ENCODE assay signal across 28 cellular contexts in the genomic region with DNA sequence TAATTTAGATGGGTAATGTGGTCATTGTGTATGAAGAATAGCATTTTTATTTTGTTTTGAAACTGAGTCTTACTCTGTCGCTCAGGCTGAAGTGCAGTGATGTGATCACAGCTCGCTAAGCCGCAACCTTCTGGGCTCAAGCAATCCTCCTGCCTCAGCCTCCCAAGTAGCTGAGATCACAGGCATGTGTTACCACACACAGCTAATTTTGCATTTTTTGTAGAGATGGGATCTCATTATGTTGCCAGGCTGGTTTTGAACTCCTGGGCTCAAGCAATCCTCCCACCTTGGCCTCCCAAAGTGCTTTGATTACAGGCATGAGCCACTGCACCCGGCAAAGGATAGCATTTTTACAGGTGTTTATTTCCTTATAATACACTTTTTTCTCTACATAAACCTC. TPM values are rescaled to one million over a fixed set of nuclear protein-coding genes. Genes with fewer than 3 reads are reported as not detected.
DNase-seq lines count a peak whose midpoint lies in the region; ATAC-seq, FAIRE-seq and TF ChIP-seq lines count a peak whose summit lies in the region.
"Had no signal": no experiment of that assay in that cellular context is flagged by ENCODE, and none has a peak within 500 bp of the region (broad histone marks: within the 10 kb centered on the region; RNA-seq: fewer than 3 reads in every experiment).

No MANE protein-coding gene starts in this region.

- DNase-seq in A673 (ENCODE audit: low spot score) (no peak), astrocyte (ENCODE audit: low read depth) (no peak), nephron progenitor cell (no peak), NCI-H1930 (lab: John Stamatoyannopoulos, UW) (no peak), natural killer cell (no peak)
- no peak for DNase-seq in activated CD4-positive, alpha-beta T cell treated with anti-CD3 and anti-CD28 coated beads, Interleukin-2, amount 50 U/mL, for 4 hours
- DNase-seq: ACHN; AML-193; BE2C; C1 segment of cervical spinal cord; Calu3; CD4-positive, alpha-beta memory T cell; COR-L47; DMS53; DMS79 treated with DMSO at 0.1 percent for 48 hours; GF-D8; GM23248; H7; HCEC 1CT had no signal

- H3K27ac Mint-ChIP-seq in astrocyte (ENCODE audit: unreplicated experiment) (peak overlapping the region; percentile 23), nephron progenitor cell (peak overlapping the region; percentile 55), natural killer cell (no peak overlapping the region)
- H3K27ac Mint-ChIP-seq: CD4-positive, alpha-beta memory T cell had no signal

- CTCF ChIA-PET in A673 (lab: Charles Lee), result no interaction called here

- H3K9ac ChIP-seq in astrocyte (ENCODE audit: low read length), result no peak overlapping the region
- H3K9ac ChIP-seq: GM23248 had no signal

- ATAC-seq in natural killer cell (no peak), HG03460 (IDR thresholded peaks at IDR 0.05; ENCODE audit: unreplicated experiment) (no peak)

- H3K79me2 ChIP-seq in astrocyte (ENCODE audit: insufficient read depth, low read length), result no peaks in the 10 kb centered on the region

- intact Hi-C loops in A673 (cut with micrococcal nuclease; ENCODE audit: unreplicated experiment) (no loop called here), natural killer cell (cut with micrococcal nuclease) (no loop called here)

- no peaks in the 10 kb centered on the region for H4K20me1 ChIP-seq in astrocyte (ENCODE audit: insufficient read depth, low read length)

- POLR2A ChIA-PET in A673 (lab: Charles Lee; ENCODE audit: low non-redundant PET), result no interaction called here

- peaks cover 49% of the 10 kb centered on the region for H3K4me1 Mint-ChIP-seq in astrocyte (ENCODE audit: low read depth, unreplicated experiment)
- peaks cover 25% of the 10 kb centered on the region for H3K4me1 Mint-ChIP-seq in nephron progenitor cell
- no peaks in the 10 kb centered on the region for H3K4me1 Mint-ChIP-seq in natural killer cell
- H3K4me1 Mint-ChIP-seq: CD4-positive, alpha-beta memory T cell had no signal

- H3K27ac ChIP-seq in A673 (ENCODE audit: low read depth, low read length, poor library complexity, severe bottlenecking) (peak overlapping the region; percentile 7), astrocyte (ENCODE audit: low read depth, low read length) (no peak overlapping the region)
- H3K27ac ChIP-seq: 22Rv1, GM23248 had no signal

- H3K36me3 ChIP-seq in A673 (ENCODE audit: insufficient read depth, low read length, poor library complexity, severe bottlenecking) (no peaks in the 10 kb centered on the region), astrocyte (ENCODE audit: insufficient read depth, low read length) (no peaks in the 10 kb centered on the region)
- H3K36me3 ChIP-seq: BE2C had no signal

- H3K9me3 Mint-ChIP-seq in astrocyte (ENCODE audit: unreplicated experiment) (no peaks in the 10 kb centered on the region), nephron progenitor cell (no peaks in the 10 kb centered on the region), natural killer cell (peaks cover 0 to 3% of the 10 kb centered on the region in 2 donors)
- H3K9me3 Mint-ChIP-seq: CD4-positive, alpha-beta memory T cell had no signal

- H3K4me3 ChIP-seq in A673 (ENCODE audit: low read depth, low read length, poor library complexity, severe bottlenecking) (no peak overlapping the region), astrocyte (ENCODE audit: insufficient read depth, low read depth, low read length) (no peak overlapping the region)
- H3K4me3 ChIP-seq: GM23248 had no signal

- no peak overlapping the region for H2AFZ ChIP-seq in astrocyte (ENCODE audit: low read depth, low read length)
- H2AFZ ChIP-seq: GM23248 had no signal

- no peak for TF ChIP-seq EP300 in Ishikawa (IDR thresholded peaks at IDR 0.05; ENCODE audit: borderline replicate concordance)

- H3K9me3 ChIP-seq in A673 (ENCODE audit: low read depth, low read length, poor library complexity, severe bottlenecking), result no peaks in the 10 kb centered on the region
- H3K9me3 ChIP-seq in astrocyte (ENCODE audit: insufficient read depth, low read depth, low read length), result no peaks in the 10 kb centered on the region
- H3K9me3 ChIP-seq: BE2C had no signal

- H3K27me3 Mint-ChIP-seq in astrocyte (ENCODE audit: low read depth, unreplicated experiment) (no peaks in the 10 kb centered on the region), nephron progenitor cell (ENCODE audit: low read depth, poor library complexity) (peaks cover 10% of the 10 kb centered on the region), natural killer cell (ENCODE audit: low read depth in 2 of 2) (peaks cover 7% of the 10 kb centered on the region in 2 donors)

- no peak for TF ChIP-seq CTCF in A673 (conservative IDR thresholded peaks at IDR 0.05; ENCODE audit: low read depth, low read length)
- no peak for TF ChIP-seq CTCF in astrocyte (IDR thresholded peaks at IDR 0.05; ENCODE audit: insufficient read depth, low read depth, low read length)
- no peak for TF ChIP-seq CTCF in nephron progenitor cell (IDR thresholded peaks at IDR 0.05)
- TF ChIP-seq CTCF in natural killer cell (IDR thresholded peaks at IDR 0.05), result no peak

- H3K4me3 Mint-ChIP-seq in astrocyte (ENCODE audit: unreplicated experiment) (no peak overlapping the region), nephron progenitor cell (no peak overlapping the region), natural killer cell (no peak overlapping the region)
- H3K4me3 Mint-ChIP-seq: CD4-positive, alpha-beta memory T cell had no signal

- H3K4me1 ChIP-seq in A673 (ENCODE audit: insufficient read depth, low read length, poor library complexity, severe bottlenecking) (peaks cover 39% of the 10 kb centered on the region), astrocyte (ENCODE audit: insufficient read depth, low read length) (peaks cover 20% of the 10 kb centered on the region)
- H3K4me1 ChIP-seq: BE2C had no signal

- H3K27me3 ChIP-seq in A673 (replicated peaks; ENCODE audit: insufficient read depth, low read depth, low read length, poor library complexity) (no peaks in the 10 kb centered on the region), astrocyte (ENCODE audit: insufficient read depth, low read length) (no peaks in the 10 kb centered on the region)
- H3K27me3 ChIP-seq: BE2C had no signal

- H3K36me3 Mint-ChIP-seq in astrocyte (ENCODE audit: low read depth, unreplicated experiment), result no peaks in the 10 kb centered on the region
- H3K36me3 Mint-ChIP-seq in nephron progenitor cell (ENCODE audit: low read depth), result no peaks in the 10 kb centered on the region
- H3K36me3 Mint-ChIP-seq in natural killer cell, result no peaks in the 10 kb centered on the region
- H3K36me3 Mint-ChIP-seq: CD4-positive, alpha-beta memory T cell had no signal

- BruUV-seq in A673 (replicated peaks; lab: Mats Ljungman, UMichigan), result no TSS peak

- H3K4me2 ChIP-seq in astrocyte (ENCODE audit: low read length), result no peak overlapping the region

- FAIRE-seq in astrocyte (lab: Jason Lieb, UNC), result no peak
- FAIRE-seq: A204.1, GM12891, GM18507, H1 had no signal

- no peak for TF ChIP-seq RAD21 in Ishikawa (IDR thresholded peaks at IDR 0.05; ENCODE audit: low read depth)

TF ChIP-seq in Ishikawa, 13 proteins besides CTCF, POLR2A, EP300 and RAD21:
- TF ChIP-seq TAF1 (IDR thresholded peaks at IDR 0.05; ENCODE audit: low read depth) (no peak), CEBPB (IDR thresholded peaks at IDR 0.05) (peak; percentile 32; the same call in 1 of the 2 replicates)

RNA-seq across cellular contexts. Expression of a gene that starts 36.6 kb away (rescaled TPM):
- total RNA-seq in A673 (2021) (42.9 and 53.5 TPM in 2 replicates), astrocyte (0.34 and 0.41 TPM in 2 replicates), natural killer cell (not detected)
- total RNA-seq: Calu3; CD4-positive, alpha-beta memory T cell; Daoy; G401; GM23248 had no signal

Comparison
In these comparisons a context has a peak if more than half of its experiments do, and no peak if none do; other contexts are left out.
1. H3K27ac Mint-ChIP-seq: peak in astrocyte (single experiment) and nephron progenitor cell (single experiment); none in natural killer cell (0 of 2).
2. RNA of a gene that starts 36.6 kb away (total RNA-seq): 42.9 to 53.5 TPM in A673; 0.34 to 0.41 TPM in astrocyte and not detected in natural killer cell; every median in the first group is over 10 times any median in the second.